10 cellular contexts compared by ENCODE assay signal in the genomic region with DNA sequence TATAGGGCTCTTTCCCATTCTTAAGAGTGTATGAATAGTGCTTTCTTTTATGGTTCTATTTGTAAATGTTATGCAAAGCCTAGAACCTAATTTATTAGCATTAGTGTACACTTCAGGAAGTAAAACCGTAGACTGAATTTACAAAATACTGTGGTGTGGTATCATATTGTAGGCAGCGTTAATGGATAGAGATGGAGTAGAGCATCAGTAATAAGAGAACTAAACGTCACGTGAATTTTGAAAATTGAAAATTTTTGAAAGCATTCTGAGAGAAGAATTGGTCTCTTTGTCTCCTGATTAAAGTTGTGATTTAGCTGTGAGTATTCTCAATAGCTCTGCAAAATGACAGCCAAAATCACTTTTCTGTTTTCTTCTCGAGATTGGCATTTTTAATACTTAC. TPM values are rescaled to one million over a fixed set of nuclear protein-coding genes. Genes with fewer than 3 reads are reported as not detected.
DNase-seq lines count a peak whose midpoint lies in the region; ATAC-seq and TF ChIP-seq lines count a peak whose summit lies in the region.
"Had no signal": no experiment of that assay in that cellular context is flagged by ENCODE, and none has a peak within 500 bp of the region (broad histone marks: within the 10 kb centered on the region; RNA-seq: fewer than 3 reads in every experiment).

No MANE protein-coding gene starts in this region.

- no peak overlapping the region for H2AFZ ChIP-seq in Loucy (ENCODE audit: low read length)

- peaks cover 0 to 12% (median 1%) of the 10 kb centered on the region in 3 donors for H3K36me3 Mint-ChIP-seq in CD8-positive, alpha-beta memory T cell
- no peaks in the 10 kb centered on the region for H3K36me3 Mint-ChIP-seq in MCF 10A (ENCODE audit: insufficient read depth, unreplicated experiment)
- no peaks in the 10 kb centered on the region for H3K36me3 Mint-ChIP-seq in nephron progenitor cell (ENCODE audit: low read depth)

- no peaks in the 10 kb centered on the region for H3K9me3 Mint-ChIP-seq in CD8-positive, alpha-beta memory T cell
- no peaks in the 10 kb centered on the region for H3K9me3 Mint-ChIP-seq in MCF 10A (ENCODE audit: unreplicated experiment)
- H3K9me3 Mint-ChIP-seq in nephron progenitor cell = no peaks in the 10 kb centered on the region

- peak overlapping the region; percentile 19 for H3K9ac ChIP-seq in Loucy (ENCODE audit: low read depth, low read length, poor library complexity, severe bottlenecking)

- H3K27me3 Mint-ChIP-seq in CD8-positive, alpha-beta memory T cell = peaks cover 0 to 3% of the 10 kb centered on the region in 2 donors
- H3K27me3 Mint-ChIP-seq in MCF 10A (ENCODE audit: insufficient read depth, unreplicated experiment) (no peaks in the 10 kb centered on the region), nephron progenitor cell (ENCODE audit: low read depth, poor library complexity) (no peaks in the 10 kb centered on the region)

- BruUV-seq in MCF 10A (replicated peaks; lab: Mats Ljungman, UMichigan) = no TSS peak

- H3K4me1 Mint-ChIP-seq in CD8-positive, alpha-beta memory T cell = peaks cover 72 to 85% (median 82%) of the 10 kb centered on the region in 3 donors
- H3K4me1 Mint-ChIP-seq in MCF 10A (ENCODE audit: insufficient read depth, unreplicated experiment) (peaks cover 55% of the 10 kb centered on the region), nephron progenitor cell (peaks cover 59% of the 10 kb centered on the region)

- ATAC-seq in GM21529 (IDR thresholded peaks at IDR 0.05; ENCODE audit: unreplicated experiment) = no peak
- ATAC-seq in HG03159 (IDR thresholded peaks at IDR 0.05; ENCODE audit: unreplicated experiment) = no peak
- ATAC-seq: foreskin keratinocyte had no signal

- peak overlapping the region; percentile 87 for H3K4me2 ChIP-seq in Loucy (ENCODE audit: low read depth, low read length, poor library complexity, severe bottlenecking)

- POLR2A ChIA-PET in CD8-positive, alpha-beta memory T cell (lab: Charles Lee) = interaction anchor here (1.2 kb wide), 1 partner anchor 23 kb away, joined by 5 read pairs; no protein-coding TSS in a partner anchor
- POLR2A ChIA-PET in MCF 10A (lab: Yijun Ruan, JAX) = interaction anchor here (1.0 to 1.5 kb wide), 4 partner anchors 16 to 144 kb away, joined by 3 to 5 read pairs (median 4); no protein-coding TSS in a partner anchor

- intact Hi-C loops in MCF 10A (cut with micrococcal nuclease) = no loop called here

- no peak for DNase-seq in CD8-positive, alpha-beta memory T cell
- DNase-seq in MCF 10A (ENCODE audit: unreplicated experiment) (no peak), nephron progenitor cell (no peak), anterior cingulate cortex (lab: John Stamatoyannopoulos, UW) (no peak)
- DNase-seq: foreskin keratinocyte, NCI-H1436 treated with DMSO at 0.1 percent for 48 hours had no signal

- H3K4me3 Mint-ChIP-seq in CD8-positive, alpha-beta memory T cell = peak overlapping the region; percentile 16 to 96 (median 58)
- H3K4me3 Mint-ChIP-seq in MCF 10A (ENCODE audit: unreplicated experiment) (peak overlapping the region; percentile 35), nephron progenitor cell (peak overlapping the region; percentile 55)

- no peaks in the 10 kb centered on the region for H3K36me3 ChIP-seq in CD8-positive, alpha-beta memory T cell (ENCODE audit: insufficient read depth, low read length)
- H3K36me3 ChIP-seq in Loucy (ENCODE audit: insufficient read depth, low read length) = no peaks in the 10 kb centered on the region
- H3K36me3 ChIP-seq: HAP-1 had no signal

- no peaks in the 10 kb centered on the region for H3K9me2 ChIP-seq in Loucy (replicated peaks; ENCODE audit: low read depth, low read length)

- H3K79me2 ChIP-seq in Loucy (ENCODE audit: insufficient read depth, low read length) = peaks cover 77% of the 10 kb centered on the region

- H4K20me1 ChIP-seq in Loucy (ENCODE audit: insufficient read depth, low read length, poor library complexity, severe bottlenecking) = peaks cover 37% of the 10 kb centered on the region

- no peak overlapping the region for H3K27ac ChIP-seq in CD8-positive, alpha-beta memory T cell (ENCODE audit: low read depth, low read length)
- H3K27ac ChIP-seq: foreskin keratinocyte had no signal

- CTCF ChIA-PET in CD8-positive, alpha-beta memory T cell (lab: Charles Lee) = interaction anchor here (1.0 kb wide), 1 partner anchor 10 kb away, joined by 3 read pairs; no protein-coding TSS in a partner anchor
- CTCF ChIA-PET in MCF 10A (lab: Yijun Ruan, JAX) = interaction anchor here (0.6 kb wide), 2 partner anchors 405 to 796 kb away, joined by 3 read pairs; no protein-coding TSS in a partner anchor

- peaks cover 4% of the 10 kb centered on the region; the same call in 1 of the 2 replicates for H3F3A ChIP-seq in Loucy (ENCODE audit: low read depth)

- no peak overlapping the region for H3K4me3 ChIP-seq in CD8-positive, alpha-beta memory T cell (ENCODE audit: low read length)
- H3K4me3 ChIP-seq in Loucy (ENCODE audit: low read length, poor library complexity, severe bottlenecking) = peak overlapping the region; percentile 85
- H3K4me3 ChIP-seq: HAP-1 had no signal

- peaks cover 74% of the 10 kb centered on the region for H3K4me1 ChIP-seq in CD8-positive, alpha-beta memory T cell (ENCODE audit: insufficient read depth, low read length)
- peaks cover 76% of the 10 kb centered on the region for H3K4me1 ChIP-seq in Loucy (ENCODE audit: insufficient read depth, low read length, poor library complexity, severe bottlenecking)

- TF ChIP-seq CTCF in Loucy (conservative IDR thresholded peaks at IDR 0.05; ENCODE audit: low read length) (no peak), MCF 10A (IDR thresholded peaks at IDR 0.05; ENCODE audit: unreplicated experiment) (no peak), nephron progenitor cell (IDR thresholded peaks at IDR 0.05) (no peak)

- H3K9me3 ChIP-seq in CD8-positive, alpha-beta memory T cell (ENCODE audit: low read length) = no peaks in the 10 kb centered on the region
- no peaks in the 10 kb centered on the region for H3K9me3 ChIP-seq in Loucy (ENCODE audit: insufficient read depth, low read depth, low read length)
- H3K9me3 ChIP-seq: HAP-1 had no signal

- H3K27me3 ChIP-seq in CD8-positive, alpha-beta memory T cell (ENCODE audit: insufficient read depth, low read length, poor library complexity, severe bottlenecking) = no peaks in the 10 kb centered on the region
- no peaks in the 10 kb centered on the region for H3K27me3 ChIP-seq in Loucy (ENCODE audit: insufficient read depth, low read length, poor library complexity, severe bottlenecking)
- H3K27me3 ChIP-seq: foreskin keratinocyte had no signal

- H3K27ac Mint-ChIP-seq in CD8-positive, alpha-beta memory T cell = peak overlapping the region in 5 of 8 donors; percentile 11 to 32 (median 30)
- H3K27ac Mint-ChIP-seq in MCF 10A (ENCODE audit: low read depth, unreplicated experiment) = no peak overlapping the region
- no peak overlapping the region for H3K27ac Mint-ChIP-seq in nephron progenitor cell

RNA-seq across cellular contexts. Expression of gene STIM2, which starts 2.9 kb away (rescaled TPM):
- total RNA-seq in CD8-positive, alpha-beta memory T cell = 10 to 100 TPM; 47.8 to 51.0 TPM
- 41.4 TPM for polyA plus RNA-seq in CD8-positive, alpha-beta memory T cell
- total RNA-seq in MCF 10A (2022) = 17.4 and 18.5 TPM in 2 replicates

Comparison
In these comparisons a context has a peak if more than half of its experiments do, and no peak if none do; other contexts are left out.
1. H3K27ac Mint-ChIP-seq: peak in CD8-positive, alpha-beta memory T cell (5 of 8); none in MCF 10A (single experiment) and nephron progenitor cell (single experiment).
2. Peak in every context shown above with its lines, with median percentiles within 50 percentile points of each other: H3K4me3 Mint-ChIP-seq.